In the genomic region with DNA sequence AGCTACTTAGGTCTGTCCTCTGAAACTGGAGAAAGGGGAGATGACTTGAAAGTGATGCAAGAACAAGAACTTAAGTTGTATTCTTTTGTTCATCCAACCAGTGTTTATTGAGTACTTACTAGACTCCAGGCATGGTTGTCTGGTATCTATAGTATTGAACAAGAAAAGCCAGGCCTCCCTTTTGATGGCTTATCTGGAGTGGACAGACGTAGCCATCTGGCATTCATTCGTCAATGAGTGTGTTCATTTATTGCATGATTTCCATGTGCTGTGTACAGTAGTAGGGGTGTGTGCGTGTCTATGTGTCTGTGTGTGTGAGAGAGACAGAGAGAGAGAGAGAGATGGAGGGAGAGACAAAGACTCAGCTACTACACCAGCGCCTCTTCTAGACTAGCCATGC, we compare ENCODE assay signal across 20 cellular contexts. TPM values are rescaled to one million over a fixed set of nuclear protein-coding genes. Genes with fewer than 3 reads are reported as not detected.
DNase-seq lines count a peak whose midpoint lies in the region; ATAC-seq, FAIRE-seq and TF ChIP-seq lines count a peak whose summit lies in the region.
"Had no signal": no experiment of that assay in that cellular context is flagged by ENCODE, and none has a peak within 500 bp of the region (broad histone marks: within the 10 kb centered on the region; RNA-seq: fewer than 3 reads in every experiment).

No MANE protein-coding gene starts in this region.

- peaks cover 42% of the 10 kb centered on the region for H3K4me1 Mint-ChIP-seq in neural crest cell

- no peaks in the 10 kb centered on the region for H3K9me3 ChIP-seq in kidney (ENCODE audit: control insufficient read depth in 1 of 2, low read length in 2 of 2)
- H3K9me3 ChIP-seq: Caco-2 had no signal

- H3K4me3 ChIP-seq in kidney (ENCODE audit: low read length in 2 of 2) = no peak overlapping the region
- H3K4me3 ChIP-seq: BLaER1 treated with 17β-estradiol and CSF1 and Interleukin-3, amounts not matched to agents 10 nM and 100 nM; GM12878 had no signal

- no peaks in the 10 kb centered on the region for H3K36me3 ChIP-seq in kidney (ENCODE audit: control insufficient read depth in 1 of 2, insufficient read depth in 2 of 2, low read length in 2 of 2)

- TF ChIP-seq CTCF in neural crest cell (conservative IDR thresholded peaks at IDR 0.05) = no peak
- no peak for TF ChIP-seq CTCF in kidney (IDR thresholded peaks at IDR 0.05; ENCODE audit: borderline replicate concordance, extremely low read depth, insufficient read depth)

- H3K9me3 Mint-ChIP-seq in neural crest cell = peaks cover 4% of the 10 kb centered on the region

- H3K4me1 ChIP-seq in kidney (ENCODE audit: control insufficient read depth in 1 of 2, insufficient read depth in 1 of 2, low read depth in 1 of 2, low read length in 2 of 2) = no peaks in the 10 kb centered on the region

- DNase-seq in SK-N-DZ (ENCODE audit: low spot score) (peak; percentile 61), neural crest cell (ENCODE audit: low read depth, low spot score) (no peak), kidney (no peak), activated gamma-delta T cell treated with Interleukin-2 at 50 U/mL for 16 hours (no peak)
- DNase-seq: 8988T; ACHN; Caco-2; Calu3; CD4-positive, alpha-beta T cell; CD8-positive, alpha-beta T cell; DMS79 treated with DMSO at 0.1 percent for 48 hours had no signal

- FAIRE-seq in kidney (lab: Jason Lieb, UNC) = no peak
- FAIRE-seq: A204.1, D721Med, G401.6, GM12878, GM12892, GM18507 had no signal

- H3K9ac ChIP-seq in kidney (ENCODE audit: low read length in 2 of 2) = no peak overlapping the region
- H3K9ac ChIP-seq: BLaER1 treated with 17β-estradiol and CSF1 and Interleukin-3, amounts not matched to agents 10 nM and 100 nM had no signal

- peak overlapping the region; percentile 4 for H3K27ac Mint-ChIP-seq in neural crest cell (ENCODE audit: unreplicated experiment)
- H3K27ac Mint-ChIP-seq: CD4-positive, alpha-beta T cell; CD8-positive, alpha-beta T cell had no signal

- H3K36me3 Mint-ChIP-seq in neural crest cell (ENCODE audit: low read depth) = peaks cover 12% of the 10 kb centered on the region

- H3K27ac ChIP-seq in kidney (ENCODE audit: low read depth in 2 of 2, low read length in 2 of 2) = no peak overlapping the region
- H3K27ac ChIP-seq: BLaER1 treated with 17β-estradiol and CSF1 and Interleukin-3, amounts not matched to agents 10 nM and 100 nM; C4-2B had no signal

- H3K4me3 Mint-ChIP-seq in neural crest cell = no peak overlapping the region
- H3K4me3 Mint-ChIP-seq: CD4-positive, alpha-beta T cell; CD8-positive, alpha-beta T cell had no signal

- no peaks in the 10 kb centered on the region for H3K27me3 Mint-ChIP-seq in neural crest cell (ENCODE audit: low read depth)
- H3K27me3 Mint-ChIP-seq: CD4-positive, alpha-beta T cell had no signal

- ATAC-seq in HG02973 (IDR thresholded peaks at IDR 0.05; ENCODE audit: unreplicated experiment) = no peak
- ATAC-seq: CD8-positive, alpha-beta T cell; GM12878 had no signal

- intact Hi-C loops in kidney (cut with DNase I) = no loop called here

RNA-seq across cellular contexts. Expression of gene ABAT, which starts 9.2 kb away (rescaled TPM):
- 20.5 and 21.7 TPM in 2 replicates for polyA plus RNA-seq in SK-N-DZ (2014; cell fraction: cytosol; rRNA removed)
- 11.1 and 15.8 TPM in 2 replicates for polyA plus RNA-seq in SK-N-DZ (2014; cell fraction: nucleus; rRNA removed)
- total RNA-seq in neural crest cell = 35.2 and 36.5 TPM in 2 replicates
- 9.6 TPM for total RNA-seq in kidney
- polyA plus RNA-seq in kidney (ENCODE audit: insufficient read depth, low read depth, low replicate concordance) = 34.0 TPM
